In the genomic region with DNA sequence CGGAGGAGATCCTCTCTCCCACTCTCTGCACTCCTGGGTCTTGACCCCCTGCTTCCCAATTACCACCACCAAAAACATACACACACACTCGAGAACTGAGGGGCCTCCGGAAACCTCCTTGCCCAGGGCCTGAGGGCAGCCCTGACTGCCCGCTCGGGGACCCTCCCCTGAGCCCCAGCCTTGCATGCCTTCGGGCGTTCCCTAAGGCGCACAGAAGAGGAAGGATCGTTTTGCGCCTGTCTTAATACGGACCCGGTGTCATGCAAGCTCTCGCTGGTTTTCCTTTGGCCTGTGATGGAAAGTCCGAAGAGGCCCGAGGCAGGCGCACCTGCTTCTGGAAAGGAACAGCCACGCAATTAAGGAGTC, we compare ENCODE assay signal across 9 cellular contexts. TPM values are rescaled to one million over a fixed set of nuclear protein-coding genes. Genes with fewer than 3 reads are reported as not detected.
DNase-seq lines count a peak whose midpoint lies in the region; ATAC-seq and TF ChIP-seq lines count a peak whose summit lies in the region.
"Had no signal": no experiment of that assay in that cellular context is flagged by ENCODE, and none has a peak within 500 bp of the region (broad histone marks: within the 10 kb centered on the region; RNA-seq: fewer than 3 reads in every experiment).

No MANE protein-coding gene starts in this region.

- intact Hi-C loops in activated CD8-positive, alpha-beta T cell treated with anti-CD3 and anti-CD28 coated beads for 36 hours (cut with micrococcal nuclease), result loop anchor here (5.0 kb wide), 1 partner anchor 141 kb away; no protein-coding TSS in a partner anchor

- CTCF ChIA-PET in activated CD8-positive, alpha-beta T cell treated with anti-CD3 and anti-CD28 coated beads for 36 hours (lab: Charles Lee), result interaction anchor here (1.5 to 2.0 kb wide), 3 partner anchors 22 to 1712 kb away, joined by 4 to 7 read pairs (median 4); no protein-coding TSS in a partner anchor

- in situ Hi-C loops in GM23248 (cut with MboI), result loop anchor here (25.0 kb wide), 1 partner anchor 1711 kb away; no protein-coding TSS in a partner anchor

- H3K27me3 Mint-ChIP-seq in activated CD8-positive, alpha-beta T cell treated with anti-CD3 and anti-CD28 coated beads for 36 hours, result peaks cover 62% of the 10 kb centered on the region
- H3K27me3 Mint-ChIP-seq in mesothelial cell of epicardium (ENCODE audit: low read depth), result peaks cover 98% of the 10 kb centered on the region

- H3K4me1 ChIP-seq in ACC112 (ENCODE audit: control insufficient read depth, insufficient read depth, low read length, unreplicated experiment), result peaks cover 6% of the 10 kb centered on the region
- H3K4me1 ChIP-seq in GM23248 (ENCODE audit: insufficient read depth), result no peaks in the 10 kb centered on the region

- H3F3A ChIP-seq in GM23248 (ENCODE audit: insufficient read depth), result no peaks in the 10 kb centered on the region

- H3K27me3 ChIP-seq in ACC112 (ENCODE audit: insufficient read depth, low read length), result peaks cover 45% of the 10 kb centered on the region
- H3K27me3 ChIP-seq in GM23248 (replicated peaks; ENCODE audit: insufficient read depth), result peaks cover 41% of the 10 kb centered on the region

- no peak overlapping the region for H3K4me2 ChIP-seq in GM23248 (ENCODE audit: unreplicated experiment)

- DNase-seq in GM23248 (no peak), mesothelial cell of epicardium (ENCODE audit: low spot score in 2 of 2, unreplicated experiment in 2 of 2) (no peak), NCI-H187 (lab: John Stamatoyannopoulos, UW) (no peak), superior temporal gyrus (ENCODE audit: extremely low spot score) (no peak), T-helper 9 cell (no peak)
- no peak for DNase-seq in activated CD8-positive, alpha-beta T cell treated with anti-CD3 and anti-CD28 coated beads for 36 hours

- no peak for ATAC-seq in activated CD8-positive, alpha-beta T cell treated with anti-CD3 and anti-CD28 coated beads for 36 hours
- no peak for ATAC-seq in GM19395 (IDR thresholded peaks at IDR 0.05; ENCODE audit: unreplicated experiment)

- H3K4me1 Mint-ChIP-seq in activated CD8-positive, alpha-beta T cell treated with anti-CD3 and anti-CD28 coated beads for 36 hours (ENCODE audit: low read depth), result peaks cover 12% of the 10 kb centered on the region
- H3K4me1 Mint-ChIP-seq in mesothelial cell of epicardium, result peaks cover 11% of the 10 kb centered on the region

- no peaks in the 10 kb centered on the region for H3K36me3 Mint-ChIP-seq in activated CD8-positive, alpha-beta T cell treated with anti-CD3 and anti-CD28 coated beads for 36 hours (ENCODE audit: low read depth)
- no peaks in the 10 kb centered on the region for H3K36me3 Mint-ChIP-seq in mesothelial cell of epicardium

- H4K20me1 ChIP-seq in GM23248 (ENCODE audit: insufficient read depth), result no peaks in the 10 kb centered on the region

- 20 to 21% methylated on average over 17 of the region's 17 CpGs for WGBS in GM23248 (ENCODE audit: low coverage in 1 of 2, low lambda C conversion rate in 2 of 2, missing lambda C conversion rate in 2 of 2), 2 experiments

- no peaks in the 10 kb centered on the region for H3K9me2 ChIP-seq in GM23248 (ENCODE audit: insufficient read depth)

- peak overlapping the region; percentile 56 for H3K4me3 Mint-ChIP-seq in activated CD8-positive, alpha-beta T cell treated with anti-CD3 and anti-CD28 coated beads for 36 hours
- H3K4me3 Mint-ChIP-seq in mesothelial cell of epicardium, result peak overlapping the region; percentile 66

- POLR2A ChIA-PET in activated CD8-positive, alpha-beta T cell treated with anti-CD3 and anti-CD28 coated beads for 36 hours (lab: Charles Lee), result no interaction called here

- no peaks in the 10 kb centered on the region for H3K9me3 ChIP-seq in GM23248 (ENCODE audit: low read depth)

- no peak for TF ChIP-seq CTCF in activated CD8-positive, alpha-beta T cell treated with anti-CD3 and anti-CD28 coated beads for 36 hours (IDR thresholded peaks at IDR 0.05)
- no peak for TF ChIP-seq CTCF in mesothelial cell of epicardium (IDR thresholded peaks at IDR 0.05; ENCODE audit: unreplicated experiment)

- no peak overlapping the region for H3K27ac ChIP-seq in ACC112 (ENCODE audit: low read depth, low read length)
- no peak overlapping the region for H3K27ac ChIP-seq in GM23248

- H3K9ac ChIP-seq in GM23248, result no peak overlapping the region

- peak overlapping the region; percentile 80 for H2AFZ ChIP-seq in ACC112 (ENCODE audit: low read length, unreplicated experiment)
- H2AFZ ChIP-seq in GM23248, result peak overlapping the region; percentile 68; the same call in 1 of the 2 replicates

- H3K36me3 ChIP-seq in ACC112 (ENCODE audit: insufficient read depth, low read length) (no peaks in the 10 kb centered on the region), GM23248 (ENCODE audit: low read depth) (no peaks in the 10 kb centered on the region)

- H3K79me2 ChIP-seq in ACC112 (ENCODE audit: control insufficient read depth, insufficient read depth, low read length, unreplicated experiment) (no peaks in the 10 kb centered on the region), GM23248 (ENCODE audit: insufficient read depth) (no peaks in the 10 kb centered on the region)

- H3K4me3 ChIP-seq in ACC112 (ENCODE audit: low read depth, low read length) (peak overlapping the region; percentile 80), GM23248 (no peak overlapping the region; the same call in 1 of the 2 replicates)

- H3K9me3 Mint-ChIP-seq in activated CD8-positive, alpha-beta T cell treated with anti-CD3 and anti-CD28 coated beads for 36 hours, result no peaks in the 10 kb centered on the region
- no peaks in the 10 kb centered on the region for H3K9me3 Mint-ChIP-seq in mesothelial cell of epicardium

- no peak overlapping the region for H3K27ac Mint-ChIP-seq in activated CD8-positive, alpha-beta T cell treated with anti-CD3 and anti-CD28 coated beads for 36 hours
- no peak overlapping the region for H3K27ac Mint-ChIP-seq in mesothelial cell of epicardium

RNA-seq across cellular contexts. Expression of a gene that starts 19.8 kb away (rescaled TPM):
- not detected in 2 replicates for total RNA-seq in GM23248 (2014; rRNA removed; shearing (Covaris generic))
- not detected in 2 replicates for polyA plus RNA-seq in GM23248 (2016; fragmentation: Nextera tagmentation; extraction: Ambion mirVana)
- not detected for total RNA-seq in activated CD8-positive, alpha-beta T cell treated with anti-CD3 and anti-CD28 coated beads for 36 hours
- not detected in 3 replicates for total RNA-seq in mesothelial cell of epicardium
- total RNA-seq: RPMI7951 had no signal
